Comparison of ENCODE assay signal across 9 cellular contexts in genomic region chr6:148343383-148343782, GRCh38. TPM values are rescaled to one million over a fixed set of nuclear protein-coding genes. Genes with fewer than 3 reads are reported as not detected.
DNase-seq lines count a peak whose midpoint lies in the region; ATAC-seq and TF ChIP-seq lines count a peak whose summit lies in the region.
"Had no signal": no experiment of that assay in that cellular context is flagged by ENCODE, and none has a peak within 500 bp of the region (broad histone marks: within the 10 kb centered on the region; RNA-seq: fewer than 3 reads in every experiment).

No MANE protein-coding gene starts in this region.

- TF ChIP-seq CTCF in upper lobe of left lung (IDR thresholded peaks at IDR 0.05), result peak in 3 of 6 experiments; percentile 8 to 47 (median 21)

- H4K8ac ChIP-seq in mesenchymal stem cell (ENCODE audit: low read length), result no peak overlapping the region

- ATAC-seq in upper lobe of left lung (ENCODE audit: low FRiP score in 2 of 2) (no peak), HG03571 (IDR thresholded peaks at IDR 0.05; ENCODE audit: unreplicated experiment) (no peak)

- CTCF ChIA-PET in activated naive CD4-positive, alpha-beta T cell treated with anti-CD3 and anti-CD28 coated beads, Interleukin-2, amount 10 ng/mL, durations not matched to agents 7 days and 5 days (lab: Charles Lee), result no interaction called here
- CTCF ChIA-PET in activated naive CD4-positive, alpha-beta T cell treated with anti-CD3 and anti-CD28 coated beads for 36 hours (lab: Charles Lee), result no interaction called here

- H3K9me3 ChIP-seq in mesenchymal stem cell (ENCODE audit: control insufficient read depth, low read length) (no peaks in the 10 kb centered on the region), upper lobe of left lung (no peaks in the 10 kb centered on the region)

- H2BK5ac ChIP-seq in mesenchymal stem cell (ENCODE audit: low read depth, low read length, poor library complexity, severe bottlenecking), result no peak overlapping the region

- H3K23ac ChIP-seq in mesenchymal stem cell (ENCODE audit: low read length in 2 of 2), result no peak overlapping the region

- peaks cover 69% of the 10 kb centered on the region for H3K27me3 Mint-ChIP-seq in activated naive CD4-positive, alpha-beta T cell treated with anti-CD3 and anti-CD28 coated beads, Interleukin-2, amount 10 ng/mL, durations not matched to agents 7 days and 5 days
- peaks cover 56% of the 10 kb centered on the region for H3K27me3 Mint-ChIP-seq in activated naive CD4-positive, alpha-beta T cell treated with anti-CD3 and anti-CD28 coated beads for 36 hours (ENCODE audit: low read depth)

- no peak overlapping the region for H2AK5ac ChIP-seq in mesenchymal stem cell (ENCODE audit: low read length, severe bottlenecking)

- H3K9me3 Mint-ChIP-seq in activated naive CD4-positive, alpha-beta T cell treated with anti-CD3 and anti-CD28 coated beads, Interleukin-2, amount 10 ng/mL, durations not matched to agents 7 days and 5 days, result no peaks in the 10 kb centered on the region
- H3K9me3 Mint-ChIP-seq in activated naive CD4-positive, alpha-beta T cell treated with anti-CD3 and anti-CD28 coated beads for 36 hours, result no peaks in the 10 kb centered on the region

- H3K27me3 ChIP-seq in mesenchymal stem cell (ENCODE audit: control insufficient read depth in 1 of 2, insufficient read depth in 1 of 2, low read length in 2 of 2), result no peaks in the 10 kb centered on the region
- no peaks in the 10 kb centered on the region for H3K27me3 ChIP-seq in upper lobe of left lung

- no peak overlapping the region for H3K27ac Mint-ChIP-seq in activated naive CD4-positive, alpha-beta T cell treated with anti-CD3 and anti-CD28 coated beads, Interleukin-2, amount 10 ng/mL, durations not matched to agents 7 days and 5 days
- H3K27ac Mint-ChIP-seq in activated naive CD4-positive, alpha-beta T cell treated with anti-CD3 and anti-CD28 coated beads for 36 hours, result no peak overlapping the region

- no peak overlapping the region for H4K91ac ChIP-seq in mesenchymal stem cell (ENCODE audit: low read length)

- peaks cover 1% of the 10 kb centered on the region for H3K4me1 ChIP-seq in mesenchymal stem cell (ENCODE audit: control insufficient read depth, insufficient read depth, low read depth, low read length)
- peaks cover 15 to 56% (median 22%) of the 10 kb centered on the region in 4 donors for H3K4me1 ChIP-seq in upper lobe of left lung

- no peak for TF ChIP-seq EP300 in upper lobe of left lung (IDR thresholded peaks at IDR 0.05)

- no peak overlapping the region for H3K14ac ChIP-seq in mesenchymal stem cell (ENCODE audit: low read length in 2 of 2)

- H3K27ac ChIP-seq in caudate nucleus (ENCODE audit: low read depth, low read length) (peak overlapping the region; percentile 79), mesenchymal stem cell (ENCODE audit: low read length, poor library complexity, severe bottlenecking) (no peak overlapping the region), upper lobe of left lung (peak overlapping the region; percentile 90 to 98 (median 92))

- H2AFZ ChIP-seq in mesenchymal stem cell (ENCODE audit: low read depth, low read length), result no peak overlapping the region

- H3K36me3 ChIP-seq in mesenchymal stem cell (ENCODE audit: control insufficient read depth in 1 of 2, insufficient read depth in 2 of 2, low read depth in 1 of 2, low read length in 2 of 2), result peaks cover 0 to 6% of the 10 kb centered on the region in 2 experiments
- no peaks in the 10 kb centered on the region for H3K36me3 ChIP-seq in upper lobe of left lung

- no peak overlapping the region for H2BK120ac ChIP-seq in mesenchymal stem cell (ENCODE audit: low read depth, low read length)

- intact Hi-C loops in activated naive CD4-positive, alpha-beta T cell treated with anti-CD3 and anti-CD28 coated beads for 36 hours (cut with micrococcal nuclease), result loop anchor here (5.0 kb wide), 1 partner anchor 141 kb away; no protein-coding TSS in a partner anchor

- peak overlapping the region; percentile 85 for H3K4me2 ChIP-seq in mesenchymal stem cell (ENCODE audit: low read length, poor library complexity, severe bottlenecking)

- H3K4me3 ChIP-seq in mesenchymal stem cell (ENCODE audit: insufficient read depth in 1 of 2, low read depth in 1 of 2, low read length in 2 of 2), result peak overlapping the region; percentile 82
- H3K4me3 ChIP-seq in upper lobe of left lung, result peak overlapping the region; percentile 64 to 80 (median 72)

- H3K4me1 Mint-ChIP-seq in activated naive CD4-positive, alpha-beta T cell treated with anti-CD3 and anti-CD28 coated beads, Interleukin-2, amount 10 ng/mL, durations not matched to agents 7 days and 5 days, result peaks cover 12% of the 10 kb centered on the region
- peaks cover 12% of the 10 kb centered on the region for H3K4me1 Mint-ChIP-seq in activated naive CD4-positive, alpha-beta T cell treated with anti-CD3 and anti-CD28 coated beads for 36 hours (ENCODE audit: low read depth)

- peaks cover 6% of the 10 kb centered on the region for H3K36me3 Mint-ChIP-seq in activated naive CD4-positive, alpha-beta T cell treated with anti-CD3 and anti-CD28 coated beads, Interleukin-2, amount 10 ng/mL, durations not matched to agents 7 days and 5 days
- no peaks in the 10 kb centered on the region for H3K36me3 Mint-ChIP-seq in activated naive CD4-positive, alpha-beta T cell treated with anti-CD3 and anti-CD28 coated beads for 36 hours (ENCODE audit: low read depth)

- H2BK12ac ChIP-seq in mesenchymal stem cell (ENCODE audit: low read length in 2 of 2), result no peak overlapping the region

- WGBS in mesenchymal stem cell, result 2% methylated on average over 3 of the region's 3 CpGs
- WGBS in upper lobe of left lung, 2 donors, result 14 to 15% methylated on average over 3 of the region's 3 CpGs

- H3K18ac ChIP-seq in mesenchymal stem cell (ENCODE audit: low read depth in 1 of 2, low read length in 2 of 2), result no peak overlapping the region

- H3K4ac ChIP-seq in mesenchymal stem cell (ENCODE audit: low read depth in 1 of 2, low read length in 2 of 2), result peak overlapping the region in 1 of 2 experiments; percentile 66

- H3K4me3 Mint-ChIP-seq in activated naive CD4-positive, alpha-beta T cell treated with anti-CD3 and anti-CD28 coated beads, Interleukin-2, amount 10 ng/mL, durations not matched to agents 7 days and 5 days, result peak overlapping the region; percentile 56
- H3K4me3 Mint-ChIP-seq in activated naive CD4-positive, alpha-beta T cell treated with anti-CD3 and anti-CD28 coated beads for 36 hours, result no peak overlapping the region

- peaks cover 6% of the 10 kb centered on the region for H3K79me1 ChIP-seq in mesenchymal stem cell (replicated peaks; ENCODE audit: low read length, poor library complexity, severe bottlenecking)

- H3K9ac ChIP-seq in mesenchymal stem cell (ENCODE audit: low read length), result peak overlapping the region; percentile 98

- H2BK15ac ChIP-seq in mesenchymal stem cell (ENCODE audit: low read depth, poor library complexity, severe bottlenecking), result no peak overlapping the region

- no peak for TF ChIP-seq POLR2A in upper lobe of left lung (IDR thresholded peaks at IDR 0.05)

- no peak for DNase-seq in activated naive CD4-positive, alpha-beta T cell treated with anti-CD3 and anti-CD28 coated beads, Interleukin-2, amount 10 ng/mL, durations not matched to agents 7 days and 5 days
- DNase-seq in activated naive CD4-positive, alpha-beta T cell treated with anti-CD3 and anti-CD28 coated beads for 36 hours, result no peak
- DNase-seq in caudate nucleus (lab: John Stamatoyannopoulos, UW) (no peak), mesenchymal stem cell (peak; percentile 63), upper lobe of left lung (no peak), NCI-H526 treated with DMSO at 0.1 percent for 48 hours (lab: John Stamatoyannopoulos, UW) (no peak)
- DNase-seq in stimulated activated CD8-positive, alpha-beta memory T cell treated with anti-CD3 and anti-CD28 coated beads, Interleukin-4, amount 100 ng/mL, for 48 hours, result no peak
- DNase-seq: DMS79 treated with DMSO at 0.1 percent for 48 hours had no signal

RNA-seq across cellular contexts. Expression of gene SASH1, which starts 0.7 kb away (rescaled TPM):
- not detected for total RNA-seq in activated naive CD4-positive, alpha-beta T cell treated with anti-CD3 and anti-CD28 coated beads for 36 hours
- 35.8 TPM for polyA plus RNA-seq in mesenchymal stem cell (2013, experiment 1 of 2)
- polyA plus RNA-seq in mesenchymal stem cell (2013, experiment 2 of 2), result 34.3 TPM
- total RNA-seq in upper lobe of left lung, result 100 to 1,000 TPM in 1 of 6 donors, 10 to 100 TPM in 5; 59.3 to 131 (median 79.2) TPM

Comparison
In these comparisons a context has a peak if more than half of its experiments do, and no peak if none do; other contexts are left out.
1. RNA of gene SASH1, which starts 0.7 kb away (total RNA-seq): 59.3 to 131 TPM in upper lobe of left lung; not detected in activated naive CD4-positive, alpha-beta T cell treated with anti-CD3 and anti-CD28 coated beads for 36 hours; every median in the first group is over 10 times any median in the second.